ENCODE assay signal across 1 cellular context in the genomic region with DNA sequence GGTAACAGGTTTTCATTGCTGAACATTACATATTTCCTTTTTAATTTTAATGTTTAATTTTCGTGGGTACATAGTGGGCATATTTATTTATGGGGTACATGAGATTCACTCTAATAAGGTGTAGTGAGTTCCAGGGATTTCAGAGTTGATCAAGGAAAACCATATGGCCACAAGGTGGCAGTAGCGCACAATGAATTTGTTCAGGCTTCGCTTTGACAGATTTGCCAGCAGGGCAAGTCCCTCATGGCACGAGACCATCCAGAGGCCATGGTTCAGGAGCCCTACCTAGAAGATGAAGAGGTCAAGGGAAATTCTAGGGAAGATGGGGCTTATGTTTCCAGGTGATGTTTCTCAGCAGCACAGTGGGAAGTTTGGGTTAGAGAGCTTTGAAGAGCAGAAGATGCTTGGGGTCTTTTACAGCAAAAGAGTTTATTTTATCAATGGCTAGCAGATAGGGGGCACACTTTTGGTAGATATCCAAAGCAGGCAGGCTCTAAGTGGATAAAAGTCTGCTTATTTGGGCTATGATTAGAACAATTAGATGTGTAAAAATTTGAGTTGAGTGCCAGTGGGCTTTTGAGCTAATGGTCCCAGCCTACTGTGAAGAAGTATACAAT.
TF ChIP-seq lines count a peak whose summit lies in the region.

No MANE protein-coding gene starts in this region.

TF ChIP-seq in HepG2, 621 proteins besides CTCF, POLR2A, EP300 and RAD21 (continued from another document):
- TF ChIP-seq, protein P1, sequence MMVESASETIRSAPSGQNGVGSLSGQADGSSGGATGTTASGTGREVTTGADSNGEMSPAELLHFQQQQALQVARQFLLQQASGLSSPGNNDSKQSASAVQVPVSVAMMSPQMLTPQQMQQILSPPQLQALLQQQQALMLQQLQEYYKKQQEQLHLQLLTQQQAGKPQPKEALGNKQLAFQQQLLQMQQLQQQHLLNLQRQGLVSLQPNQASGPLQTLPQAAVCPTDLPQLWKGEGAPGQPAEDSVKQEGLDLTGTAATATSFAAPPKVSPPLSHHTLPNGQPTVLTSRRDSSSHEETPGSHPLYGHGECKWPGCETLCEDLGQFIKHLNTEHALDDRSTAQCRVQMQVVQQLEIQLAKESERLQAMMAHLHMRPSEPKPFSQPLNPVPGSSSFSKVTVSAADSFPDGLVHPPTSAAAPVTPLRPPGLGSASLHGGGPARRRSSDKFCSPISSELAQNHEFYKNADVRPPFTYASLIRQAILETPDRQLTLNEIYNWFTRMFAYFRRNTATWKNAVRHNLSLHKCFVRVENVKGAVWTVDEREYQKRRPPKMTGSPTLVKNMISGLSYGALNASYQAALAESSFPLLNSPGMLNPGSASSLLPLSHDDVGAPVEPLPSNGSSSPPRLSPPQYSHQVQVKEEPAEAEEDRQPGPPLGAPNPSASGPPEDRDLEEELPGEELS (CRISPR knock-in tag; IDR thresholded peaks at IDR 0.05), result no peak
- no peak for TF ChIP-seq GABPA (IDR thresholded peaks at IDR 0.05; ENCODE audit: low read depth, low read length)
- no peak for TF ChIP-seq GABPA (CRISPR knock-in tag; IDR thresholded peaks at IDR 0.05; ENCODE audit: low read depth)
- TF ChIP-seq ZFAT (CRISPR knock-in tag; conservative IDR thresholded peaks at IDR 0.05), result no peak
- TF ChIP-seq CBX5 (CRISPR knock-in tag; IDR thresholded peaks at IDR 0.05; ENCODE audit: borderline replicate concordance), result peak; percentile 48; the same call in 1 of the 2 replicates
- no peak for TF ChIP-seq TRIM24 (CRISPR knock-in tag; IDR thresholded peaks at IDR 0.05)
- TF ChIP-seq JARID2 (CRISPR knock-in tag; IDR thresholded peaks at IDR 0.05; ENCODE audit: insufficient replicate concordance), result no peak
- no peak for TF ChIP-seq ZNF331 (CRISPR knock-in tag; IDR thresholded peaks at IDR 0.05)
- TF ChIP-seq, protein P2, sequence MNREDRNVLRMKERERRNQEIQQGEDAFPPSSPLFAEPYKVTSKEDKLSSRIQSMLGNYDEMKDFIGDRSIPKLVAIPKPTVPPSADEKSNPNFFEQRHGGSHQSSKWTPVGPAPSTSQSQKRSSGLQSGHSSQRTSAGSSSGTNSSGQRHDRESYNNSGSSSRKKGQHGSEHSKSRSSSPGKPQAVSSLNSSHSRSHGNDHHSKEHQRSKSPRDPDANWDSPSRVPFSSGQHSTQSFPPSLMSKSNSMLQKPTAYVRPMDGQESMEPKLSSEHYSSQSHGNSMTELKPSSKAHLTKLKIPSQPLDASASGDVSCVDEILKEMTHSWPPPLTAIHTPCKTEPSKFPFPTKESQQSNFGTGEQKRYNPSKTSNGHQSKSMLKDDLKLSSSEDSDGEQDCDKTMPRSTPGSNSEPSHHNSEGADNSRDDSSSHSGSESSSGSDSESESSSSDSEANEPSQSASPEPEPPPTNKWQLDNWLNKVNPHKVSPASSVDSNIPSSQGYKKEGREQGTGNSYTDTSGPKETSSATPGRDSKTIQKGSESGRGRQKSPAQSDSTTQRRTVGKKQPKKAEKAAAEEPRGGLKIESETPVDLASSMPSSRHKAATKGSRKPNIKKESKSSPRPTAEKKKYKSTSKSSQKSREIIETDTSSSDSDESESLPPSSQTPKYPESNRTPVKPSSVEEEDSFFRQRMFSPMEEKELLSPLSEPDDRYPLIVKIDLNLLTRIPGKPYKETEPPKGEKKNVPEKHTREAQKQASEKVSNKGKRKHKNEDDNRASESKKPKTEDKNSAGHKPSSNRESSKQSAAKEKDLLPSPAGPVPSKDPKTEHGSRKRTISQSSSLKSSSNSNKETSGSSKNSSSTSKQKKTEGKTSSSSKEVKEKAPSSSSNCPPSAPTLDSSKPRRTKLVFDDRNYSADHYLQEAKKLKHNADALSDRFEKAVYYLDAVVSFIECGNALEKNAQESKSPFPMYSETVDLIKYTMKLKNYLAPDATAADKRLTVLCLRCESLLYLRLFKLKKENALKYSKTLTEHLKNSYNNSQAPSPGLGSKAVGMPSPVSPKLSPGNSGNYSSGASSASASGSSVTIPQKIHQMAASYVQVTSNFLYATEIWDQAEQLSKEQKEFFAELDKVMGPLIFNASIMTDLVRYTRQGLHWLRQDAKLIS (CRISPR knock-in tag; IDR thresholded peaks at IDR 0.05), result no peak
- TF ChIP-seq, protein P3, sequence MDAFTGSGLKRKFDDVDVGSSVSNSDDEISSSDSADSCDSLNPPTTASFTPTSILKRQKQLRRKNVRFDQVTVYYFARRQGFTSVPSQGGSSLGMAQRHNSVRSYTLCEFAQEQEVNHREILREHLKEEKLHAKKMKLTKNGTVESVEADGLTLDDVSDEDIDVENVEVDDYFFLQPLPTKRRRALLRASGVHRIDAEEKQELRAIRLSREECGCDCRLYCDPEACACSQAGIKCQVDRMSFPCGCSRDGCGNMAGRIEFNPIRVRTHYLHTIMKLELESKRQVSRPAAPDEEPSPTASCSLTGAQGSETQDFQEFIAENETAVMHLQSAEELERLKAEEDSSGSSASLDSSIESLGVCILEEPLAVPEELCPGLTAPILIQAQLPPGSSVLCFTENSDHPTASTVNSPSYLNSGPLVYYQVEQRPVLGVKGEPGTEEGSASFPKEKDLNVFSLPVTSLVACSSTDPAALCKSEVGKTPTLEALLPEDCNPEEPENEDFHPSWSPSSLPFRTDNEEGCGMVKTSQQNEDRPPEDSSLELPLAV (CRISPR knock-in tag; conservative IDR thresholded peaks at IDR 0.05; ENCODE audit: low read depth), result no peak
- TF ChIP-seq STAG1 (CRISPR knock-in tag; IDR thresholded peaks at IDR 0.05), result peak; percentile 84
- TF ChIP-seq ZNF550 (CRISPR knock-in tag; IDR thresholded peaks at IDR 0.05; ENCODE audit: borderline replicate concordance), result no peak
- TF ChIP-seq, protein P4, sequence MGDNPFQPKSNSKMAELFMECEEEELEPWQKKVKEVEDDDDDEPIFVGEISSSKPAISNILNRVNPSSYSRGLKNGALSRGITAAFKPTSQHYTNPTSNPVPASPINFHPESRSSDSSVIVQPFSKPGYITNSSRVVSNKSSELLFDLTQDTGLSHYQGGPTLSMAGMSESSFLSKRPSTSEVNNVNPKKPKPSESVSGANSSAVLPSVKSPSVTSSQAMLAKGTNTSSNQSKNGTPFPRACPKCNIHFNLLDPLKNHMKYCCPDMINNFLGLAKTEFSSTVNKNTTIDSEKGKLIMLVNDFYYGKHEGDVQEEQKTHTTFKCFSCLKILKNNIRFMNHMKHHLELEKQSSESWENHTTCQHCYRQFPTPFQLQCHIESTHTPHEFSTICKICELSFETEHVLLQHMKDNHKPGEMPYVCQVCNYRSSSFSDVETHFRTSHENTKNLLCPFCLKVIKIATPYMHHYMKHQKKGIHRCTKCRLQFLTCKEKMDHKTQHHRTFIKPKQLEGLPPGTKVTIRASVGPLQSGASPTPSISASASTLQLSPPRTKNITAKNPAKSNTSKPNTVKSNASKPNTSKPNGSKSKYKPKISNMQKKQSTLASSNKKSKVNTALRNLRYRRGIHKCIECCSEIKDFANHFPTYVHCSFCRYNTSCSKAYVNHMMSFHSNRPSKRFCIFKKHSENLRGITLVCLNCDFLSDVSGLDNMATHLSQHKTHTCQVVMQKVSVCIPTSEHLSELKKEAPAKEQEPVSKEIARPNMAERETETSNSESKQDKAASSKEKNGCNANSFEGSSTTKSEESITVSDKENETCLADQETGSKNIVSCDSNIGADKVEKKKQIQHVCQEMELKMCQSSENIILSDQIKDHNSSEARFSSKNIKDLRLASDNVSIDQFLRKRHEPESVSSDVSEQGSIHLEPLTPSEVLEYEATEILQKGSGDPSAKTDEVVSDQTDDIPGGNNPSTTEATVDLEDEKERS (CRISPR knock-in tag; IDR thresholded peaks at IDR 0.05), result peak; percentile 92
- TF ChIP-seq TOPORS (CRISPR knock-in tag; IDR thresholded peaks at IDR 0.05), result peak; percentile 84; the same call in 1 of the 2 replicates
- TF ChIP-seq ELF3 (CRISPR knock-in tag; IDR thresholded peaks at IDR 0.05), result no peak
- no peak for TF ChIP-seq DPF2 (CRISPR knock-in tag; IDR thresholded peaks at IDR 0.05; ENCODE audit: borderline replicate concordance, low read depth)
- TF ChIP-seq SCMH1 (CRISPR knock-in tag; IDR thresholded peaks at IDR 0.05; ENCODE audit: borderline replicate concordance), result no peak
- no peak for TF ChIP-seq GLI4 (CRISPR knock-in tag; IDR thresholded peaks at IDR 0.05; ENCODE audit: borderline replicate concordance)
- TF ChIP-seq ZNF430 (CRISPR knock-in tag; IDR thresholded peaks at IDR 0.05), result no peak
- TF ChIP-seq SETDB1 (CRISPR knock-in tag; IDR thresholded peaks at IDR 0.05; ENCODE audit: borderline replicate concordance), result peak; percentile 94
- TF ChIP-seq, protein P5, sequence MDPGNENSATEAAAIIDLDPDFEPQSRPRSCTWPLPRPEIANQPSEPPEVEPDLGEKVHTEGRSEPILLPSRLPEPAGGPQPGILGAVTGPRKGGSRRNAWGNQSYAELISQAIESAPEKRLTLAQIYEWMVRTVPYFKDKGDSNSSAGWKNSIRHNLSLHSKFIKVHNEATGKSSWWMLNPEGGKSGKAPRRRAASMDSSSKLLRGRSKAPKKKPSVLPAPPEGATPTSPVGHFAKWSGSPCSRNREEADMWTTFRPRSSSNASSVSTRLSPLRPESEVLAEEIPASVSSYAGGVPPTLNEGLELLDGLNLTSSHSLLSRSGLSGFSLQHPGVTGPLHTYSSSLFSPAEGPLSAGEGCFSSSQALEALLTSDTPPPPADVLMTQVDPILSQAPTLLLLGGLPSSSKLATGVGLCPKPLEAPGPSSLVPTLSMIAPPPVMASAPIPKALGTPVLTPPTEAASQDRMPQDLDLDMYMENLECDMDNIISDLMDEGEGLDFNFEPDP (CRISPR knock-in tag; conservative IDR thresholded peaks at IDR 0.05), result no peak
TF ChIP-seq in HepG2: peak in this region for 6.
